ENCODE assay signal across 16 cellular contexts in genomic region chr19:31383553-31383952, GRCh38. TPM values are rescaled to one million over a fixed set of nuclear protein-coding genes. Genes with fewer than 3 reads are reported as not detected.
A peak's percentile ranks its signal among the peaks of the same experiment; 100 is the strongest.
DNase-seq lines count a peak whose midpoint lies in the region; ATAC-seq and TF ChIP-seq lines count a peak whose summit lies in the region.
"Had no signal": no experiment of that assay in that cellular context is flagged by ENCODE, and none has a peak within 500 bp of the region (broad histone marks: within the 10 kb centered on the region; RNA-seq: fewer than 3 reads in every experiment).

No MANE protein-coding gene starts in this region.

- ATAC-seq in body of pancreas = no peak

- no peak overlapping the region for H3K27ac ChIP-seq in RWPE1
- H3K27ac ChIP-seq in mesenchymal stem cell (ENCODE audit: low read length, poor library complexity, severe bottlenecking) = no peak overlapping the region
- H3K27ac ChIP-seq in OCI-LY7 (ENCODE audit: low read depth, low read length, poor library complexity, severe bottlenecking) = no peak overlapping the region
- no peak overlapping the region for H3K27ac ChIP-seq in body of pancreas
- H3K27ac ChIP-seq: BLaER1 treated with 17β-estradiol and CSF1 and Interleukin-3, amounts not matched to agents 10 nM and 100 nM; GM23248 had no signal

- no peaks in the 10 kb centered on the region for H3K27me3 ChIP-seq in mesenchymal stem cell (ENCODE audit: control insufficient read depth in 1 of 2, insufficient read depth in 1 of 2, low read length in 2 of 2)
- no peaks in the 10 kb centered on the region for H3K27me3 ChIP-seq in body of pancreas
- H3K27me3 ChIP-seq: BLaER1 treated with 17β-estradiol and CSF1 and Interleukin-3, amounts not matched to agents 10 nM and 100 nM had no signal

- no peak overlapping the region for H2BK120ac ChIP-seq in mesenchymal stem cell (ENCODE audit: low read depth, low read length)

- no peak for TF ChIP-seq POLR2A in body of pancreas (IDR thresholded peaks at IDR 0.05)

- no peaks in the 10 kb centered on the region for H3K79me1 ChIP-seq in mesenchymal stem cell (replicated peaks; ENCODE audit: low read length, poor library complexity, severe bottlenecking)

- H3K36me3 ChIP-seq in mesenchymal stem cell (ENCODE audit: control insufficient read depth in 1 of 2, insufficient read depth in 2 of 2, low read depth in 1 of 2, low read length in 2 of 2) = no peaks in the 10 kb centered on the region
- H3K36me3 ChIP-seq in OCI-LY7 (ENCODE audit: insufficient read depth, low read length) = no peaks in the 10 kb centered on the region
- H3K36me3 ChIP-seq in body of pancreas (replicated peaks in 1 of 2; ENCODE audit: insufficient read depth in 1 of 2, low read depth in 2 of 2) = no peaks in the 10 kb centered on the region
- H3K36me3 ChIP-seq: BLaER1 treated with 17β-estradiol and CSF1 and Interleukin-3, amounts not matched to agents 10 nM and 100 nM had no signal

- no TSS peak for BruUV-seq in OCI-LY7 (replicated peaks; lab: Mats Ljungman, UMichigan)

- H3K9ac ChIP-seq in mesenchymal stem cell (ENCODE audit: low read length) = no peak overlapping the region
- H3K9ac ChIP-seq: BLaER1 treated with 17β-estradiol and CSF1 and Interleukin-3, amounts not matched to agents 10 nM and 100 nM; GM23248 had no signal

- TF ChIP-seq CTCF in RWPE1 (conservative IDR thresholded peaks at IDR 0.05; ENCODE audit: low read depth) (no peak), epithelial cell of esophagus (IDR thresholded peaks at IDR 0.05; ENCODE audit: insufficient read depth, low read depth, low read length, missing control alignments) (no peak), OCI-LY7 (conservative IDR thresholded peaks at IDR 0.05; ENCODE audit: low read length) (no peak), body of pancreas (IDR thresholded peaks at IDR 0.05) (no peak)

- no peaks in the 10 kb centered on the region for H3K9me3 ChIP-seq in mesenchymal stem cell (ENCODE audit: control insufficient read depth, low read length)
- H3K9me3 ChIP-seq in OCI-LY7 (ENCODE audit: low read length) = no peaks in the 10 kb centered on the region
- H3K9me3 ChIP-seq in body of pancreas = no peaks in the 10 kb centered on the region
- H3K9me3 ChIP-seq: BLaER1 treated with 17β-estradiol and CSF1 and Interleukin-3, amounts not matched to agents 10 nM and 100 nM had no signal

- H2BK5ac ChIP-seq in mesenchymal stem cell (ENCODE audit: low read depth, low read length, poor library complexity, severe bottlenecking) = no peak overlapping the region

- DNase-seq in NCI-H2196 (lab: John Stamatoyannopoulos, UW; ENCODE audit: unreplicated experiment) (peak; percentile 8), NCI-H2196 treated with DMSO at 0.1 percent for 48 hours (lab: John Stamatoyannopoulos, UW; ENCODE audit: unreplicated experiment) (no peak), RWPE1 (ENCODE audit: low spot score) (peak; percentile 23), epithelial cell of esophagus (ENCODE audit: low read depth) (peak; percentile 84), mesenchymal stem cell (no peak), OCI-LY7 (ENCODE audit: low spot score) (no peak), NCI-H524 (lab: John Stamatoyannopoulos, UW) (no peak), body of pancreas (no peak)
- DNase-seq: ACHN; CD4-positive, CD25-positive, alpha-beta regulatory T cell; DMS53; EL; GM23248; H7; HFFc6 had no signal

- POLR2A ChIA-PET in RWPE1 (lab: Yijun Ruan, JAX; ENCODE audit: low non-redundant PET) (no interaction called here), OCI-LY7 (lab: Charles Lee) (no interaction called here)

- no peak overlapping the region for H3K23ac ChIP-seq in mesenchymal stem cell (ENCODE audit: low read length in 2 of 2)

- H3K4me1 ChIP-seq in mesenchymal stem cell (ENCODE audit: control insufficient read depth, insufficient read depth, low read depth, low read length) = no peaks in the 10 kb centered on the region
- H3K4me1 ChIP-seq in OCI-LY7 (ENCODE audit: insufficient read depth, low read length, poor library complexity, severe bottlenecking) = no peaks in the 10 kb centered on the region
- H3K4me1 ChIP-seq in body of pancreas = no peaks in the 10 kb centered on the region

- no peak overlapping the region for H2AFZ ChIP-seq in mesenchymal stem cell (ENCODE audit: low read depth, low read length)
- no peak overlapping the region for H2AFZ ChIP-seq in OCI-LY7 (ENCODE audit: low read length)
- H2AFZ ChIP-seq: GM23248 had no signal

- H3K4me3 ChIP-seq in epithelial cell of esophagus (ENCODE audit: low read length) (no peak overlapping the region), mesenchymal stem cell (ENCODE audit: insufficient read depth in 1 of 2, low read depth in 1 of 2, low read length in 2 of 2) (no peak overlapping the region), OCI-LY7 (ENCODE audit: low read depth, low read length, poor library complexity, severe bottlenecking) (no peak overlapping the region), body of pancreas (no peak overlapping the region)
- H3K4me3 ChIP-seq: BLaER1 treated with 17β-estradiol and CSF1 and Interleukin-3, amounts not matched to agents 10 nM and 100 nM; GM23248 had no signal

- CTCF ChIA-PET in RWPE1 (lab: Yijun Ruan, JAX) = interaction anchor here (0.6 kb wide), 1 partner anchor 673 kb away, joined by 3 read pairs; no protein-coding TSS in a partner anchor
- CTCF ChIA-PET in OCI-LY7 (lab: Charles Lee; ENCODE audit: unreplicated experiment) = no interaction called here

- H3K4me2 ChIP-seq in mesenchymal stem cell (ENCODE audit: low read length, poor library complexity, severe bottlenecking) (no peak overlapping the region), OCI-LY7 (ENCODE audit: low read length) (no peak overlapping the region)
- H3K4me2 ChIP-seq: BLaER1 treated with 17β-estradiol and CSF1 and Interleukin-3, amounts not matched to agents 10 nM and 100 nM had no signal

- no peak overlapping the region for H3K18ac ChIP-seq in mesenchymal stem cell (ENCODE audit: low read depth in 1 of 2, low read length in 2 of 2)

- WGBS in mesenchymal stem cell = 100% methylated on average over 1 of the region's 1 CpG
- 96 to 100% methylated on average over 1 of the region's 1 CpG for WGBS in body of pancreas, 2 donors

- H2AK5ac ChIP-seq in mesenchymal stem cell (ENCODE audit: low read length, severe bottlenecking) = no peak overlapping the region

- no peak overlapping the region for H3K4ac ChIP-seq in mesenchymal stem cell (ENCODE audit: low read depth in 1 of 2, low read length in 2 of 2)

- no peak overlapping the region for H3K14ac ChIP-seq in mesenchymal stem cell (ENCODE audit: low read length in 2 of 2)

- no peak overlapping the region for H2BK12ac ChIP-seq in mesenchymal stem cell (ENCODE audit: low read length in 2 of 2)

- H3K9me2 ChIP-seq in OCI-LY7 (ENCODE audit: insufficient read depth, low read length) = no peaks in the 10 kb centered on the region

- peak overlapping the region; percentile 29 for H4K91ac ChIP-seq in mesenchymal stem cell (ENCODE audit: low read length)

- no peaks in the 10 kb centered on the region for H4K20me1 ChIP-seq in OCI-LY7 (ENCODE audit: insufficient read depth, low read length)
- H4K20me1 ChIP-seq: BLaER1 treated with 17β-estradiol and CSF1 and Interleukin-3, amounts not matched to agents 10 nM and 100 nM had no signal

- no peaks in the 10 kb centered on the region for H3K79me2 ChIP-seq in OCI-LY7 (ENCODE audit: insufficient read depth, low read depth, low read length)

- H2BK15ac ChIP-seq in mesenchymal stem cell (ENCODE audit: low read depth, poor library complexity, severe bottlenecking) = no peak overlapping the region

- intact Hi-C loops in OCI-LY7 (cut with micrococcal nuclease; ENCODE audit: unreplicated experiment) = no loop called here
- intact Hi-C loops in body of pancreas (cut with DNase I) = no loop called here

- H4K8ac ChIP-seq in mesenchymal stem cell (ENCODE audit: low read length) = no peak overlapping the region

RNA-seq across cellular contexts. Expression of gene TSHZ3, which starts 34.3 kb away (rescaled TPM):
- 28.5 TPM for polyA plus RNA-seq in mesenchymal stem cell (2013, experiment 1 of 2)
- 27.9 TPM for polyA plus RNA-seq in mesenchymal stem cell (2013, experiment 2 of 2)
- not detected in 2 replicates for total RNA-seq in OCI-LY7 (2014; rRNA removed; shearing (Covaris generic))
- not detected in 2 replicates for total RNA-seq in OCI-LY7 (2022)
- 1 to 10 TPM; 1.3 to 3.0 TPM for total RNA-seq in body of pancreas

Comparison
In these comparisons a context has a peak if more than half of its experiments do, and no peak if none do; other contexts are left out.
1. DNase-seq: peak in NCI-H2196 (single experiment), RWPE1 (single experiment) and epithelial cell of esophagus (single experiment); none in NCI-H2196 treated with DMSO at 0.1 percent for 48 hours (single experiment), mesenchymal stem cell (single experiment), OCI-LY7 (single experiment), NCI-H524 (0 of 2) and body of pancreas (0 of 4).